ENCODE assay signal across 1 cellular context in the genomic region with DNA sequence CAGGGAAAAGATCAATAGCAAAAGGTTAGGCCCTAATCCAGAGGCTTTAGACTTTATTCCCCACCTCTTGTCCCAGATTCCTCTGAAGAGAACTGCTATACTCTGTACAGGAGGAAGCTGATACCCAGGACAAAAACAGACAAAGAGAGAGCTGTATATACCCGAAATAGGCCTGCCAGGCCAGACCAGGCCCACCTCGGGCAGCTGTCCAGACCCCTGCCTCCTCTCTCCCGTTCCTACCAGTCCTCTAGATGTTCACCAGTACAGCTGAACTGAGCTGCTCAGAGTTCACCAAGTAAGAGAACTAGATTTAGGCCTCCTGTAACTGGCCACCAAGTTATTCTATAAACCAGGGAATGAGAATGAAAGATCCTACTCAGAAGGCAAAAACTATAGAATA.
TF ChIP-seq lines count a peak whose summit lies in the region.

No MANE protein-coding gene starts in this region.

TF ChIP-seq in K562, 482 proteins besides CTCF, POLR2A, EP300 and RAD21:
- TF ChIP-seq IRF1 (CRISPR knock-in tag; IDR thresholded peaks at IDR 0.05; ENCODE audit: borderline replicate concordance): no peak
- 0 out of 2 replicates have a peak, but pooled peaks have one; percentile 4 for TF ChIP-seq RBFOX2 (IDR thresholded peaks at IDR 0.05; ENCODE audit: low read depth, low read length)
- no peak for TF ChIP-seq ZNF41 (CRISPR knock-in tag; conservative IDR thresholded peaks at IDR 0.05)
